15 cellular contexts compared by ENCODE assay signal in the genomic region with DNA sequence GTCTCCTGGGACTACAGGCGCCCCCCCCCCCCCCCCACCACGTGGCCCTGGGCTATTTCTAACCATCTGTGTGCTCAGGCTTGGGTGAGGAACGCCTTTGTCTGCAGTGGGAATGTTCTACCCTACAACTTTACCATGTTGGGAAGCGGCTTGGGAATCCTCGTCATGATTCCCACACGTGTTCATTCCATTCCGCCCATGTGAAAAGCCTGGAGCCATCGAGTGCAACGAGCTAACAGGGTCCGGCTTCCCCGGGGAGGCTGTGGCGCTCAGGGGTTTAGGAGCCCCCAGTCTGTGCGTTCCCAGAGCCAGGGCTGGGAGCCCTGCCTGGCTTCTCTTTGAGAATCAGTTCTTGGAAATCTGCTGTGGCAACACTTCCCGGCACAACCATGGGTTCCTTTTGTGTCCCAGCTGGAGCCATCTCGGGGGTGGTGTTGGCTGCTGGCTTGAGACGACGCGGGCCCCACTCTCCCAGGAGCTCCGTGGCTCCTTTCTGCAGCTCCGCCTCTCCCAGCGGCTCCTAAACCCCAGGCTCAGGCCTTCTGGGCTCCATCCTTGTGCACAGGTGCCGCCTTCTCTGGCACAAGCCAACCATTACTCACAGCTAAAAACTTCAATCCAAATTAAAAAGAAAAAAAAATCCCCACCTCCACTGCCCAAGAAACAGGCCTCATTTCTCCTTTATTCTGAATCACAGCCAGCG. TPM values are rescaled to one million over a fixed set of nuclear protein-coding genes. Genes with fewer than 3 reads are reported as not detected.
DNase-seq lines count a peak whose midpoint lies in the region; TF ChIP-seq lines count a peak whose summit lies in the region.
"Had no signal": no experiment of that assay in that cellular context is flagged by ENCODE, and none has a peak within 500 bp of the region (broad histone marks: within the 10 kb centered on the region; RNA-seq: fewer than 3 reads in every experiment).

No MANE protein-coding gene starts in this region.

- TF ChIP-seq EP300 in Ishikawa (IDR thresholded peaks at IDR 0.05; ENCODE audit: borderline replicate concordance): no peak

- intact Hi-C loops in mammary epithelial cell (cut with micrococcal nuclease): no loop called here

- 17% methylated on average over 11 of the region's 23 CpGs for WGBS in mammary epithelial cell (ENCODE audit: low coverage, missing lambda C conversion rate)

- TF ChIP-seq CTCF in mammary epithelial cell (conservative IDR thresholded peaks at IDR 0.05 in 1 of 2, IDR thresholded peaks at IDR 0.05 in 1 of 2; ENCODE audit: extremely low read depth in 1 of 2, insufficient read depth in 1 of 2, low read depth in 1 of 2, low read length in 2 of 2): no peak

- DNase-seq in A172 (ENCODE audit: low spot score) (peak; percentile 70), mammary epithelial cell (peak; percentile 51), medulla oblongata (ENCODE audit: extremely low spot score) (peak; percentile 43), COLO829 (ENCODE audit: low spot score) (no peak), superior temporal gyrus (ENCODE audit: extremely low spot score) (no peak), NCI-H1105 (lab: John Stamatoyannopoulos, UW) (no peak), DMS153 treated with DMSO at 0.1 percent for 48 hours (lab: John Stamatoyannopoulos, UW; ENCODE audit: unreplicated experiment) (no peak)
- DNase-seq: ACHN; activated B cell treated with CpG ODN at 0.5 μM for 24 hours; EL; NCI-H187 treated with DMSO at 0.1 percent for 48 hours; SHP77; stimulated activated naive CD8-positive, alpha-beta T cell treated with anti-CD3 and anti-CD28 coated beads, Interleukin-15, amount 100 ng/mL, for 72 hours had no signal

- no peak overlapping the region for H3K9ac ChIP-seq in mammary epithelial cell (ENCODE audit: insufficient read depth, low read length)

- in situ Hi-C loops in mammary epithelial cell (cut with MboI; ENCODE audit: low sequenced_read_pairs in 2 of 2): no loop called here

- TF ChIP-seq RAD21 in Ishikawa (IDR thresholded peaks at IDR 0.05; ENCODE audit: low read depth): no peak; the same call in 1 of the 2 replicates

- no peaks in the 10 kb centered on the region for H3K79me2 ChIP-seq in mammary epithelial cell (ENCODE audit: insufficient read depth, low read length)

- BruUV-seq in mammary epithelial cell (replicated peaks; lab: Mats Ljungman, UMichigan): no TSS peak

- H3K4me2 ChIP-seq in mammary epithelial cell (ENCODE audit: insufficient read depth, low read depth, low read length): peak overlapping the region; percentile 2

- H3K4me3 ChIP-seq in mammary epithelial cell (replicated peaks in 1 of 3; ENCODE audit: insufficient read depth in 1 of 3, low read depth in 2 of 3, low read length in 3 of 3): no peak overlapping the region
- H3K4me3 ChIP-seq: adrenal gland had no signal

- dilution Hi-C loops in mammary epithelial cell (cut with HindIII; ENCODE audit: low sequenced_read_pairs): no loop called here

- CTCF ChIA-PET in mammary epithelial cell (lab: Charles Lee; ENCODE audit: low non-redundant PET): interaction anchor here (0.5 kb wide), 1 partner anchor 564 kb away, joined by 6 read pairs; no protein-coding TSS in a partner anchor

- H2AFZ ChIP-seq in mammary epithelial cell (ENCODE audit: low read depth, low read length): peak overlapping the region; percentile 36

- H3K36me3 ChIP-seq in mammary epithelial cell (ENCODE audit: insufficient read depth, low read length): no peaks in the 10 kb centered on the region
- H3K36me3 ChIP-seq: adrenal gland had no signal

- peaks cover 13% of the 10 kb centered on the region for H3K4me1 ChIP-seq in mammary epithelial cell (ENCODE audit: insufficient read depth, low read length)

- no peak overlapping the region for H3K27ac ChIP-seq in mammary epithelial cell (ENCODE audit: insufficient read depth, low read depth, low read length)
- H3K27ac ChIP-seq: adrenal gland had no signal

- no peaks in the 10 kb centered on the region for H4K20me1 ChIP-seq in mammary epithelial cell (ENCODE audit: insufficient read depth, low read length)

- no peaks in the 10 kb centered on the region for H3K27me3 ChIP-seq in mammary epithelial cell (ENCODE audit: insufficient read depth, low read length)
- H3K27me3 ChIP-seq: adrenal gland had no signal

- no peaks in the 10 kb centered on the region for H3K9me3 ChIP-seq in mammary epithelial cell (replicated peaks; ENCODE audit: insufficient read depth, low read length)
- H3K9me3 ChIP-seq: adrenal gland had no signal

TF ChIP-seq in Ishikawa, 13 proteins besides CTCF, POLR2A, EP300 and RAD21:
- peak; percentile 27; the same call in 1 of the 2 replicates for TF ChIP-seq TCF12 (IDR thresholded peaks at IDR 0.05; ENCODE audit: low read depth)
- peak; percentile 67 for TF ChIP-seq NFIC (IDR thresholded peaks at IDR 0.05)
- no peak for TF ChIP-seq TEAD4 (IDR thresholded peaks at IDR 0.05)

RNA-seq across cellular contexts. Expression of a gene that starts 18.8 kb away (rescaled TPM):
- total RNA-seq in A172 (2014; rRNA removed; shearing (Covaris generic)): 51.5 and 65.9 TPM in 2 replicates
- total RNA-seq in mammary epithelial cell: 10 to 100 TPM; 42.5 to 47.1 TPM
- polyA plus RNA-seq in mammary epithelial cell: 42.4 TPM
- polyA minus RNA-seq in mammary epithelial cell: 135 TPM

RNA-seq across cellular contexts. Expression of a gene that starts 48.6 kb away (rescaled TPM):
- 66.0 and 69.0 TPM in 2 replicates for total RNA-seq in A172 (2014; rRNA removed; shearing (Covaris generic))
- 10 to 100 TPM; 31.8 to 45.0 TPM for total RNA-seq in mammary epithelial cell
- polyA plus RNA-seq in mammary epithelial cell: 49.6 TPM
- polyA minus RNA-seq in mammary epithelial cell: 55.4 TPM

Comparison
In these comparisons a context has a peak if more than half of its experiments do, and no peak if none do; other contexts are left out.
1. DNase-seq: peak in A172 (single experiment), mammary epithelial cell (single experiment) and medulla oblongata (single experiment); none in COLO829 (single experiment), superior temporal gyrus (single experiment), NCI-H1105 (single experiment) and DMS153 treated with DMSO at 0.1 percent for 48 hours (single experiment).